Comparison of ENCODE assay signal across 8 cellular contexts in the genomic region with DNA sequence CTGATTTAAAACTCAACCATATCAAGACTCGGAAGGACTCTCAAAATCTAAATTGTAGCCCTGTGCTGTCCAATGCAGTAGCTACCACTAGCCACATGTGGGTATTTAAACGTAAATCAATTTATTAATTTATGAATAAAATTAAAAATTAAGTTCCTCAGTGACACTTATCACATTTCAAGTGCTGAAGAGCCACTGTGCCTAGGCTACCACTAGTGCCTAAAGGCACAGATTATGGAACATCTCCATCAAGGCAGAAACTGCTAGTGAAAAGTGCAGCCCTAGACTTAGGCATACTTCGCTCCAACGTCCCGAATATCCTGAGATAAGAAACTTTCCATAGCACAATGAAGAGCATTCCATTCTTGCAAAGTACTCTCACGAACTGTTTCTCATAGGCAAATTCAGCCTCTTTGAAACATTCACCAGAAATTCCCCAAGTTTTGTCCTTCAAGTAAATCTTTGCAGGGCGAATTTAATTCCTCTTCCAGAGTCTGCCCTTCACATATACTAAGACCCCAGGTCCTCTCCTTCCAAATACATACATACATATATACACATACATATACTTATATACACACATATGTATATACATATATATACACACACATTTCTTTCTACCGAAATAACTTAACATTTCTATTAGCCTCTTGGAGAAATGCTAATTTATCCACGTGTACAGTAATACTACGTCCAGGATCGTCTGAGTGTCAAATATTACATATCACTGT. TPM values are rescaled to one million over a fixed set of nuclear protein-coding genes. Genes with fewer than 3 reads are reported as not detected.
A peak's percentile ranks its signal among the peaks of the same experiment; 100 is the strongest.
DNase-seq lines count a peak whose midpoint lies in the region; ATAC-seq lines count a peak whose summit lies in the region.

No MANE protein-coding gene starts in this region.

- H3K27me3 ChIP-seq in HUES48 (ENCODE audit: control insufficient read depth, insufficient read depth, low read length), result no peaks in the 10 kb centered on the region

- peak overlapping the region; percentile 91 for H3K4me3 Mint-ChIP-seq in activated T-helper 17 cell treated with anti-CD3 and anti-CD28 coated beads, Interleukin-2, amount 50 U/mL, for 72 hours
- peak overlapping the region; percentile 95 for H3K4me3 Mint-ChIP-seq in stimulated activated effector memory CD8-positive, alpha-beta T cell treated with anti-CD3 and anti-CD28 coated beads, Interleukin-12 subunit alpha, Interleukin-12 subunit beta, amount 100 ng/mL, for 72 hours

- H3K9ac ChIP-seq in HUES48 (ENCODE audit: low read depth, low read length), result peak overlapping the region; percentile 95; the same call in 1 of the 2 replicates

- H3K4me1 ChIP-seq in HUES48 (ENCODE audit: control insufficient read depth, insufficient read depth, low read length), result peaks cover 7% of the 10 kb centered on the region

- H3K4me3 ChIP-seq in HUES48 (ENCODE audit: low read depth, low read length) (peak overlapping the region; percentile 82), iPS-11a (ENCODE audit: low read depth, low read length) (peak overlapping the region; percentile 88)

- H3K36me3 ChIP-seq in HUES48 (ENCODE audit: control insufficient read depth, insufficient read depth, low read length), result no peaks in the 10 kb centered on the region

- peak overlapping the region; percentile 100 for H3K27ac Mint-ChIP-seq in activated T-helper 17 cell treated with anti-CD3 and anti-CD28 coated beads, Interleukin-2, amount 50 U/mL, for 72 hours
- H3K27ac Mint-ChIP-seq in stimulated activated effector memory CD8-positive, alpha-beta T cell treated with anti-CD3 and anti-CD28 coated beads, Interleukin-12 subunit alpha, Interleukin-12 subunit beta, amount 100 ng/mL, for 72 hours, result peak overlapping the region; percentile 100

- no peak overlapping the region for H3K27ac ChIP-seq in HUES48 (ENCODE audit: low read depth, low read length)

- ATAC-seq in activated T-helper 17 cell treated with anti-CD3 and anti-CD28 coated beads, Interleukin-2, amount 50 U/mL, for 72 hours (replicated peaks), result no peak
- no peak for ATAC-seq in stimulated activated effector memory CD8-positive, alpha-beta T cell treated with anti-CD3 and anti-CD28 coated beads, Interleukin-12 subunit alpha, Interleukin-12 subunit beta, amount 100 ng/mL, for 72 hours

- no peaks in the 10 kb centered on the region for H3K9me3 Mint-ChIP-seq in activated T-helper 17 cell treated with anti-CD3 and anti-CD28 coated beads, Interleukin-2, amount 50 U/mL, for 72 hours
- H3K9me3 Mint-ChIP-seq in stimulated activated effector memory CD8-positive, alpha-beta T cell treated with anti-CD3 and anti-CD28 coated beads, Interleukin-12 subunit alpha, Interleukin-12 subunit beta, amount 100 ng/mL, for 72 hours, result no peaks in the 10 kb centered on the region

- H3K36me3 Mint-ChIP-seq in activated T-helper 17 cell treated with anti-CD3 and anti-CD28 coated beads, Interleukin-2, amount 50 U/mL, for 72 hours (ENCODE audit: low read depth), result peaks cover 10% of the 10 kb centered on the region
- peaks cover 24% of the 10 kb centered on the region for H3K36me3 Mint-ChIP-seq in stimulated activated effector memory CD8-positive, alpha-beta T cell treated with anti-CD3 and anti-CD28 coated beads, Interleukin-12 subunit alpha, Interleukin-12 subunit beta, amount 100 ng/mL, for 72 hours

- H3K9me3 ChIP-seq in HUES48 (ENCODE audit: control insufficient read depth, insufficient read depth, low read length), result no peaks in the 10 kb centered on the region

- DNase-seq in stimulated activated effector memory CD8-positive, alpha-beta T cell treated with anti-CD3 and anti-CD28 coated beads, Interleukin-12 subunit alpha, Interleukin-12 subunit beta, amount 100 ng/mL, for 72 hours (ENCODE audit: low spot score in 2 of 2), result no peak
- DNase-seq in A172 (ENCODE audit: low spot score) (no peak), anterior cingulate cortex (lab: John Stamatoyannopoulos, UW) (no peak), activated gamma-delta T cell treated with Interleukin-2 at 50 U/mL for 16 hours (no peak)
- DNase-seq in activated CD8-positive, alpha-beta memory T cell treated with anti-CD3 and anti-CD28 coated beads, Interleukin-2, amount 50 U/mL, for 4 hours, result no peak

- H3K27me3 Mint-ChIP-seq in activated T-helper 17 cell treated with anti-CD3 and anti-CD28 coated beads, Interleukin-2, amount 50 U/mL, for 72 hours, result no peaks in the 10 kb centered on the region

- H3K4me1 Mint-ChIP-seq in activated T-helper 17 cell treated with anti-CD3 and anti-CD28 coated beads, Interleukin-2, amount 50 U/mL, for 72 hours, result peaks cover 19% of the 10 kb centered on the region
- H3K4me1 Mint-ChIP-seq in stimulated activated effector memory CD8-positive, alpha-beta T cell treated with anti-CD3 and anti-CD28 coated beads, Interleukin-12 subunit alpha, Interleukin-12 subunit beta, amount 100 ng/mL, for 72 hours, result peaks cover 21% of the 10 kb centered on the region

RNA-seq across cellular contexts. Expression of a gene that starts 1.3 kb away (rescaled TPM):
- 10 to 100 TPM; 12.1 to 20.0 TPM for total RNA-seq in activated T-helper 17 cell treated with anti-CD3 and anti-CD28 coated beads, Interleukin-2, amount 50 U/mL, for 72 hours
- 5.3 and 8.2 TPM in 2 replicates for total RNA-seq in A172 (2014; rRNA removed; shearing (Covaris generic))

RNA-seq across cellular contexts. Expression of a gene that starts 48.3 kb away (rescaled TPM):
- total RNA-seq in activated T-helper 17 cell treated with anti-CD3 and anti-CD28 coated beads, Interleukin-2, amount 50 U/mL, for 72 hours, result 10 to 100 TPM; 30.8 to 33.7 TPM
- 1.1 and 4.3 TPM in 2 replicates for total RNA-seq in A172 (2014; rRNA removed; shearing (Covaris generic))
